In genomic region chr2:221608442-221608841, GRCh38 we compare ENCODE assay signal across 30 cellular contexts.
"Had no signal": no experiment of that assay in that cellular context is flagged by ENCODE, and none has a peak within 500 bp of the region (broad histone marks: within the 10 kb centered on the region; RNA-seq: fewer than 3 reads in every experiment).

No MANE protein-coding gene starts in this region.

- H3K9me3 ChIP-seq: adrenal gland, body of pancreas, breast epithelium had no signal

- ATAC-seq: activated CD8-positive, alpha-beta memory T cell treated with anti-CD3 and anti-CD28 coated beads, Interleukin-2, amount 10 ng/mL, durations not matched to agents 7 days and 5 days; activated CD8-positive, alpha-beta T cell treated with anti-CD3 and anti-CD28 coated beads, Interleukin-2, amount 10 ng/mL, durations not matched to agents 7 days and 5 days; activated T-cell treated with anti-CD3 and anti-CD28 coated beads, Interleukin-2, amount 50 U/mL, for 4 hours; activated T-cell treated with anti-CD3 and anti-CD28 coated beads, Interleukin-2, amount 50 U/mL, for 72 hours; activated T-helper 17 cell treated with anti-CD3 and anti-CD28 coated beads, Interleukin-2, amount 50 U/mL, for 72 hours; body of pancreas had no signal

- H3K36me3 ChIP-seq: adrenal gland, brain microvascular endothelial cell, breast epithelium had no signal

- DNase-seq: activated B cell treated with CpG ODN at 0.5 μM for 24 hours; activated CD4-positive, alpha-beta memory T cell treated with anti-CD3 and anti-CD28 coated beads, Interleukin-2, amount 10 ng/mL, durations not matched to agents 7 days and 5 days; activated CD4-positive, alpha-beta T cell treated with anti-CD3 and anti-CD28 coated beads for 4 hours; activated CD4-positive, alpha-beta T cell treated with anti-CD3 and anti-CD28 coated beads, Interleukin-2, amount 10 ng/mL, durations not matched to agents 24 days and 14 days; activated CD4-positive, alpha-beta T cell treated with anti-CD3 and anti-CD28 coated beads, Interleukin-2, amount 50 U/mL, for 1 hour; activated CD4-positive, alpha-beta T cell treated with anti-CD3 and anti-CD28 coated beads, Interleukin-2, amount 50 U/mL, for 4 hours; activated CD4-positive, CD25-positive, alpha-beta regulatory T cell treated with anti-CD3 and anti-CD28 coated beads, Interleukin-2, amount 50 U/mL, for 72 hours; activated CD8-positive, alpha-beta memory T cell treated with anti-CD3 and anti-CD28 coated beads for 24 hours; activated CD8-positive, alpha-beta memory T cell treated with anti-CD3 and anti-CD28 coated beads, Interleukin-2, amount 10 ng/mL, durations not matched to agents 7 days and 5 days; activated CD8-positive, alpha-beta T cell treated with anti-CD3 and anti-CD28 coated beads, Interleukin-2, amount 10 ng/mL, durations not matched to agents 7 days and 5 days; activated effector memory CD4-positive, alpha-beta T cell treated with anti-CD3 and anti-CD28 coated beads, Interleukin-2, amount 50 U/mL, for 16 hours; activated gamma-delta T cell treated with Interleukin-2 at 50 U/mL for 16 hours; activated naive CD4-positive, alpha-beta T cell; activated naive CD4-positive, alpha-beta T cell treated with anti-CD3 and anti-CD28 coated beads for 36 hours; activated naive CD4-positive, alpha-beta T cell treated with anti-CD3 and anti-CD28 coated beads, Interleukin-2, amount 50 U/mL, for 16 hours; activated naive CD8-positive, alpha-beta T cell treated with anti-CD3 and anti-CD28 coated beads for 36 hours; activated T-cell treated with anti-CD3 and anti-CD28 coated beads for 4 hours; activated T-cell treated with anti-CD3 and anti-CD28 coated beads, Interleukin-2, amount 50 U/mL, for 1 hour; activated T-cell treated with anti-CD3 and anti-CD28 coated beads, Interleukin-2, amount 50 U/mL, for 4 hours; adrenal gland; amniotic stem cell; aorta; body of pancreas; brain microvascular endothelial cell; central memory CD4-positive, alpha-beta T cell; T-helper 9 cell had no signal

- H3K27me3 ChIP-seq: adrenal gland, body of pancreas, brain microvascular endothelial cell, breast epithelium had no signal

- H3K4me3 ChIP-seq: adrenal gland, body of pancreas, breast epithelium had no signal

- H3K27ac ChIP-seq: adrenal gland, body of pancreas, brain microvascular endothelial cell, breast epithelium, VCaP had no signal

- H3K4me1 ChIP-seq: adrenal gland, body of pancreas, breast epithelium had no signal
